Comparison of ENCODE assay signal across 27 cellular contexts in the genomic region with DNA sequence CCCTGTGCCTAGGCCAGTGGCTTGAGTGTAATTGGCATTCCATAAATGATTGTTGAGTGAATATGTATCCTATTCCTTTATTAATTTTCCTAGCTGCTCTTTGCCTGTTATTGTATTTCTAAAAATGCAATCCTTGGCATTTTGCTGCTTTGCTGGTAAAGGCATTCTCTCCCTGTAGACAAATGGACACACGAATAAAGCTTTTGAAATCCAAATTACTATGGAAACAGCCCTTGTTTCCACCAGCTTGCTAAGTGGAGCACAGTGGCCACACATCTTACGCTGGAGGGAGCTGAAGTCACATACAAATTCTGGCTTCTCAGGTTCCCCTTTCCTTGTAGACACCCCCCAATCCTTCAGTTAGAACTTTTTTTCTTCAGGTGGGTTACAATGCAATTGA.
DNase-seq lines count a peak whose midpoint lies in the region; FAIRE-seq and TF ChIP-seq lines count a peak whose summit lies in the region.
"Had no signal": no experiment of that assay in that cellular context is flagged by ENCODE, and none has a peak within 500 bp of the region (broad histone marks: within the 10 kb centered on the region; RNA-seq: fewer than 3 reads in every experiment).

No MANE protein-coding gene starts in this region.

- no peaks in the 10 kb centered on the region for H3K9me3 ChIP-seq in endodermal cell (ENCODE audit: control insufficient read depth, low read length)
- H3K9me3 ChIP-seq: ascending aorta, HAP-1, MG63 had no signal

- DNase-seq in DMS 273 (lab: John Stamatoyannopoulos, UW; ENCODE audit: unreplicated experiment) = peak; percentile 9
- no peak for DNase-seq in DMS 273 treated with DMSO at 0.1 percent for 48 hours (lab: John Stamatoyannopoulos, UW)
- peak; percentile 35 for DNase-seq in NCI-H69 (lab: John Stamatoyannopoulos, UW)
- DNase-seq in mesendoderm = peak; percentile 47
- DNase-seq in endodermal cell = no peak
- no peak for DNase-seq in NCI-H1092 (lab: John Stamatoyannopoulos, UW)
- no peak for DNase-seq in RCC 7860 (ENCODE audit: low spot score)
- DNase-seq: activated CD4-positive, alpha-beta T cell treated with anti-CD3 and anti-CD28 coated beads for 4 hours; activated effector memory CD4-positive, alpha-beta T cell treated with anti-CD3 and anti-CD28 coated beads, Interleukin-2, amount 50 U/mL, for 16 hours; activated naive CD8-positive, alpha-beta T cell treated with anti-CD3 and anti-CD28 coated beads, Interleukin-2, amount 10 ng/mL, durations not matched to agents 7 days and 5 days; CD4-positive, alpha-beta memory T cell; dermis blood vessel endothelial cell; DMS153; left colon; mammary epithelial cell; MG63; NCI-H524 treated with DMSO at 0.1 percent for 48 hours; stimulated activated CD4-positive, alpha-beta T cell treated with anti-CD3 and anti-CD28 coated beads, Interleukin-15, amount 100 ng/mL, for 24 hours had no signal

- H3K56ac ChIP-seq in mesendoderm (ENCODE audit: low read length) = no peak overlapping the region

- no peak overlapping the region for H2BK15ac ChIP-seq in mesendoderm (replicated peaks; ENCODE audit: low read depth)

- no peak overlapping the region for H2BK120ac ChIP-seq in mesendoderm (ENCODE audit: low read depth, low read length)

- no peak overlapping the region for H3K4me3 Mint-ChIP-seq in endodermal cell
- H3K4me3 Mint-ChIP-seq: activated naive CD8-positive, alpha-beta T cell treated with anti-CD3 and anti-CD28 coated beads, Interleukin-2, amount 10 ng/mL, durations not matched to agents 7 days and 5 days; CD4-positive, alpha-beta memory T cell; stimulated activated naive CD8-positive, alpha-beta T cell treated with anti-CD3 and anti-CD28 coated beads, Interleukin-15, Interleukin-2, amounts not matched to agents 100 ng/mL and 50 ng/mL, for 24 hours had no signal

- TF ChIP-seq CTCF in VCaP (conservative IDR thresholded peaks at IDR 0.05) = 0 out of 2 replicates have a peak, but pooled peaks have one; percentile 10
- no peak for TF ChIP-seq CTCF in endodermal cell (conservative IDR thresholded peaks at IDR 0.05)

- H3K79me2 ChIP-seq in mesendoderm (ENCODE audit: control insufficient read depth, insufficient read depth, low read length) = no peaks in the 10 kb centered on the region
- H3K79me2 ChIP-seq: hepatocyte had no signal

- peaks cover 4% of the 10 kb centered on the region for H3K9me3 Mint-ChIP-seq in endodermal cell
- H3K9me3 Mint-ChIP-seq: activated naive CD8-positive, alpha-beta T cell treated with anti-CD3 and anti-CD28 coated beads, Interleukin-2, amount 10 ng/mL, durations not matched to agents 7 days and 5 days; CD4-positive, alpha-beta memory T cell; stimulated activated naive CD8-positive, alpha-beta T cell treated with anti-CD3 and anti-CD28 coated beads, Interleukin-15, Interleukin-2, amounts not matched to agents 100 ng/mL and 50 ng/mL, for 24 hours had no signal

- H3K27ac ChIP-seq in VCaP (no peak overlapping the region), mesendoderm (ENCODE audit: low read depth, low read length) (no peak overlapping the region), endodermal cell (ENCODE audit: low read depth, low read length) (no peak overlapping the region)
- H3K27ac ChIP-seq: 22Rv1, ascending aorta, hepatocyte had no signal

- H2AK5ac ChIP-seq in mesendoderm (ENCODE audit: low read length) = no peak overlapping the region

- no peaks in the 10 kb centered on the region for H3K4me1 ChIP-seq in mesendoderm (ENCODE audit: control insufficient read depth, low read depth, low read length)
- H3K4me1 ChIP-seq in endodermal cell (ENCODE audit: control insufficient read depth, insufficient read depth, low read length) = peaks cover 2% of the 10 kb centered on the region
- H3K4me1 ChIP-seq: ascending aorta had no signal

- H3K79me1 ChIP-seq in mesendoderm (ENCODE audit: low read length) = no peaks in the 10 kb centered on the region

- H3K36me3 ChIP-seq in mesendoderm (ENCODE audit: control insufficient read depth, insufficient read depth, low read length) (no peaks in the 10 kb centered on the region), endodermal cell (ENCODE audit: control insufficient read depth, insufficient read depth, low read length) (no peaks in the 10 kb centered on the region)
- H3K36me3 ChIP-seq: ascending aorta, HAP-1, MG63 had no signal

- H3K9ac ChIP-seq in mesendoderm (ENCODE audit: low read length) (no peak overlapping the region), endodermal cell (ENCODE audit: extremely low read depth, low read length, poor library complexity, severe bottlenecking) (no peak overlapping the region)

- no peak overlapping the region for H3K4me2 ChIP-seq in mesendoderm (ENCODE audit: low read length)
- H3K4me2 ChIP-seq: hepatocyte had no signal

- no peak for FAIRE-seq in RCC 7860 (lab: Jason Lieb, UNC)
- FAIRE-seq: endometrium, frontal cortex had no signal

- H4K8ac ChIP-seq in mesendoderm (ENCODE audit: low read depth, low read length) = no peak overlapping the region

- H3K4me1 Mint-ChIP-seq in endodermal cell = peaks cover 20% of the 10 kb centered on the region
- H3K4me1 Mint-ChIP-seq: activated naive CD8-positive, alpha-beta T cell treated with anti-CD3 and anti-CD28 coated beads, Interleukin-2, amount 10 ng/mL, durations not matched to agents 7 days and 5 days; CD4-positive, alpha-beta memory T cell had no signal

- no peak overlapping the region for H3K23ac ChIP-seq in mesendoderm (ENCODE audit: low read length)

- H3K27me3 Mint-ChIP-seq in endodermal cell (ENCODE audit: insufficient read depth) = no peaks in the 10 kb centered on the region
- H3K27me3 Mint-ChIP-seq: stimulated activated naive CD8-positive, alpha-beta T cell treated with anti-CD3 and anti-CD28 coated beads, Interleukin-15, Interleukin-2, amounts not matched to agents 100 ng/mL and 50 ng/mL, for 24 hours had no signal

- H2BK5ac ChIP-seq in mesendoderm (ENCODE audit: low read length) = no peak overlapping the region

- no peaks in the 10 kb centered on the region for H3K27me3 ChIP-seq in mesendoderm (ENCODE audit: insufficient read depth, low read length, poor library complexity)
- H3K27me3 ChIP-seq in endodermal cell (ENCODE audit: control insufficient read depth, insufficient read depth, low read length, poor library complexity, severe bottlenecking) = no peaks in the 10 kb centered on the region
- H3K27me3 ChIP-seq: ascending aorta, hepatocyte, MG63 had no signal

- H3K4me3 ChIP-seq in mesendoderm (ENCODE audit: low read length) (no peak overlapping the region), endodermal cell (ENCODE audit: low read length) (no peak overlapping the region)
- H3K4me3 ChIP-seq: ascending aorta, HAP-1, hepatocyte, MG63 had no signal

- H3K36me3 Mint-ChIP-seq in endodermal cell (ENCODE audit: low read depth) = no peaks in the 10 kb centered on the region
- H3K36me3 Mint-ChIP-seq: CD4-positive, alpha-beta memory T cell had no signal

- no peak overlapping the region for H3K18ac ChIP-seq in mesendoderm (ENCODE audit: low read length)

- no CpG with 5 or more reads among the region's 2 CpGs for WGBS in mesendoderm (ENCODE audit: extremely low coverage, insufficient coverage, low lambda C conversion rate)
- 81 to 87% methylated on average over 2 of the region's 2 CpGs for WGBS in endodermal cell (ENCODE audit: insufficient coverage in 1 of 2, insufficient read length in 1 of 2), 2 experiments

- H4K5ac ChIP-seq in mesendoderm (ENCODE audit: low read length) = no peak overlapping the region

- no peak overlapping the region for H3K27ac Mint-ChIP-seq in endodermal cell
- H3K27ac Mint-ChIP-seq: activated naive CD8-positive, alpha-beta T cell treated with anti-CD3 and anti-CD28 coated beads, Interleukin-2, amount 10 ng/mL, durations not matched to agents 7 days and 5 days; CD4-positive, alpha-beta memory T cell; progenitor cell of endocrine pancreas; stimulated activated naive CD8-positive, alpha-beta T cell treated with anti-CD3 and anti-CD28 coated beads, Interleukin-15, Interleukin-2, amounts not matched to agents 100 ng/mL and 50 ng/mL, for 24 hours had no signal

- H3K4ac ChIP-seq in mesendoderm (ENCODE audit: low read depth, low read length) = no peak overlapping the region

Comparison
In these comparisons a context has a peak if more than half of its experiments do, and no peak if none do; other contexts are left out.
1. DNase-seq: peak in DMS 273 (single experiment), NCI-H69 (single experiment) and mesendoderm (single experiment); none in DMS 273 treated with DMSO at 0.1 percent for 48 hours (single experiment), endodermal cell (single experiment), NCI-H1092 (single experiment) and RCC 7860 (single experiment).